ENCODE assay signal across 20 cellular contexts in the genomic region with DNA sequence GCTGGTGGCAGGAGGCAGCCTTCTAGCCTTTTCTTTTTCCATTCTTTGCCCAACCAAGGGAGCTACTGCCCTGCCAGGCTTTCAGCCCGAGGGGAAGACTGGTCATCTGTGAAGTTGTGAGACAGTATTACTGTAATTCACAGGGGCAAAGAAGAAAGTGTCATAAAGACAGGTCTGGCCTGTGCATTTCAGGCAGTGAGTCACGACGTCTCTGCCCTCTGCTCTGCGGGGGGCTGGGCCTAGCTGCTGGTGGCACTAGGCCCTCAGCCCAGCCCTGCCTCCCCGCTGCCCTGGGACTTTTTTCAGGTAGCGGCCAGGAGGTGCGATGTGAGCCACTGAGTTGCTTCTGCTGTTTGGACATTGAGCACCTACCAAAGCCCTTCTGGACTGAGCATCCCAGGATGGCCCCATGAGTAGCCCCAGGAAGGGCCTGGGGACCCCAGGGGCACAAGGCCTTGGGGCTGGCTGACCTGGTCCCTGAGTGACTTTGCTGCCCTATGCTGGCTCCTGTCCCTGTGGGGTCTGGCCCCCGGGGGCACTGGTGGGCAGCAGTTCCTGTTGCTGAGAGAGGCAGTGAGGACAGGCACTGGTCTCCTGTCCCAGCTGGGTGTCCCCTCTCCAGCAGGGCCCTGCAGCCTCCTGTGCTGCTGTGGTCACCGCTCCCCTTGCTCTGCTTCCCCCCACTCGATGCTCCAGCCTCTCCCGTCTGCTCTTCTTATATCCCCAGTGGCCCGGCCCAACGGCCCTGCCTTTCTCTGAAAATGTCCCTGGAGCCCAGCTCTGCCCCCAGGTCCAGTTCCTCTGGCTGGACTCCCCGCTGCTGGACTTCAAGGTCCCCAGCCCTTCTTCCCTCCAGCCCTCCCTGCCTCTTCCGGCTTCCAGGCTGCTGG. TPM values are rescaled to one million over a fixed set of nuclear protein-coding genes. Genes with fewer than 3 reads are reported as not detected.
DNase-seq lines count a peak whose midpoint lies in the region; FAIRE-seq and TF ChIP-seq lines count a peak whose summit lies in the region.
"Had no signal": no experiment of that assay in that cellular context is flagged by ENCODE, and none has a peak within 500 bp of the region (broad histone marks: within the 10 kb centered on the region; RNA-seq: fewer than 3 reads in every experiment).

No MANE protein-coding gene starts in this region.

- H3K36me3 ChIP-seq in sigmoid colon, result no peaks in the 10 kb centered on the region
- H3K36me3 ChIP-seq: BE2C had no signal

- TF ChIP-seq EP300 in sigmoid colon (IDR thresholded peaks at IDR 0.05), result no peak

- DNase-seq in A172 (ENCODE audit: low spot score) (peak; percentile 28), H54 (ENCODE audit: insufficient read length, low spot score) (peak; percentile 63), RCC 7860 (ENCODE audit: low spot score) (peak; percentile 91), glomerular visceral epithelial cell (ENCODE audit: extremely low spot score) (peak; percentile 50), NAMALWA (ENCODE audit: low spot score) (no peak), DMS 273 treated with DMSO at 0.1 percent for 48 hours (lab: John Stamatoyannopoulos, UW) (no peak), sigmoid colon (no peak), SIG-M5 (lab: John Stamatoyannopoulos, UW) (no peak)
- DNase-seq: anterior cingulate cortex; BE2C; caudate nucleus; endodermal cell; MM.1S; NCI-H1436 treated with DMSO at 0.1 percent for 48 hours; NCI-H524 treated with DMSO at 0.1 percent for 48 hours; stimulated activated CD4-positive, alpha-beta T cell treated with anti-CD3 and anti-CD28 coated beads, Interleukin-2, amount 100 ng/mL, for 24 hours had no signal

- WGBS in sigmoid colon, 2 donors, result 86 to 88% methylated on average over 15 of the region's 15 CpGs

- no peak overlapping the region for H3K27ac ChIP-seq in sigmoid colon

- no peak for TF ChIP-seq POLR2A in H54 (IDR thresholded peaks at IDR 0.05; ENCODE audit: low read depth, low read length)
- no peak for TF ChIP-seq POLR2A in sigmoid colon (IDR thresholded peaks at IDR 0.05)

- H3K9me3 ChIP-seq in sigmoid colon, result no peaks in the 10 kb centered on the region
- H3K9me3 ChIP-seq: BE2C had no signal

- peaks cover 0 to 21% (median 19%) of the 10 kb centered on the region in 3 donors for H3K27me3 ChIP-seq in sigmoid colon
- H3K27me3 ChIP-seq: BE2C had no signal

- no peak for FAIRE-seq in H54 (lab: Jason Lieb, UNC)
- FAIRE-seq in RCC 7860 (lab: Jason Lieb, UNC), result peak; percentile 83
- FAIRE-seq: keratinocyte had no signal

- no peak for TF ChIP-seq CTCF in sigmoid colon (IDR thresholded peaks at IDR 0.05)

- intact Hi-C loops in sigmoid colon (cut with DNase I), result no loop called here

- H3K4me1 ChIP-seq in sigmoid colon, result no peaks in the 10 kb centered on the region
- H3K4me1 ChIP-seq: BE2C had no signal

- no peak overlapping the region for H3K4me3 ChIP-seq in sigmoid colon
- H3K4me3 ChIP-seq: smooth muscle cell had no signal

RNA-seq across cellular contexts. Expression of gene INHBB, which starts 7.0 kb away (rescaled TPM):
- total RNA-seq in A172 (2014; rRNA removed; shearing (Covaris generic)), result 0.16 and 0.17 TPM in 2 replicates
- total RNA-seq in sigmoid colon, result 1 to 10 TPM in 3 of 4 donors, under 1 TPM in 1; 0.99 to 1.8 (median 1.2) TPM
- polyA plus RNA-seq in sigmoid colon, result 1 to 10 TPM in 1 of 3 donors, under 1 TPM in 1, not detected in 1; 0.60 to 1.4 TPM
- total RNA-seq: activated T-helper 1 cell treated with anti-CD3 and anti-CD28 coated beads, Interleukin-12 subunit alpha, Interleukin-12 subunit beta, Interleukin-2, Interleukin-4 antibody, amounts not matched to agents 30 ng/mL and 10 ng/mL and 1 ng/mL, durations not matched to agents 14 hours and 24 hours and 36 hours; endodermal cell; fibroblast of lung had no signal
- polyA plus RNA-seq: keratinocyte had no signal

Comparison
In these comparisons a context has a peak if more than half of its experiments do, and no peak if none do; other contexts are left out.
1. DNase-seq: peak in A172 (single experiment), H54 (single experiment), RCC 7860 (single experiment) and glomerular visceral epithelial cell (single experiment); none in NAMALWA (single experiment), DMS 273 treated with DMSO at 0.1 percent for 48 hours (single experiment), sigmoid colon (single experiment) and SIG-M5 (single experiment).